8 cellular contexts compared by ENCODE assay signal in the genomic region with DNA sequence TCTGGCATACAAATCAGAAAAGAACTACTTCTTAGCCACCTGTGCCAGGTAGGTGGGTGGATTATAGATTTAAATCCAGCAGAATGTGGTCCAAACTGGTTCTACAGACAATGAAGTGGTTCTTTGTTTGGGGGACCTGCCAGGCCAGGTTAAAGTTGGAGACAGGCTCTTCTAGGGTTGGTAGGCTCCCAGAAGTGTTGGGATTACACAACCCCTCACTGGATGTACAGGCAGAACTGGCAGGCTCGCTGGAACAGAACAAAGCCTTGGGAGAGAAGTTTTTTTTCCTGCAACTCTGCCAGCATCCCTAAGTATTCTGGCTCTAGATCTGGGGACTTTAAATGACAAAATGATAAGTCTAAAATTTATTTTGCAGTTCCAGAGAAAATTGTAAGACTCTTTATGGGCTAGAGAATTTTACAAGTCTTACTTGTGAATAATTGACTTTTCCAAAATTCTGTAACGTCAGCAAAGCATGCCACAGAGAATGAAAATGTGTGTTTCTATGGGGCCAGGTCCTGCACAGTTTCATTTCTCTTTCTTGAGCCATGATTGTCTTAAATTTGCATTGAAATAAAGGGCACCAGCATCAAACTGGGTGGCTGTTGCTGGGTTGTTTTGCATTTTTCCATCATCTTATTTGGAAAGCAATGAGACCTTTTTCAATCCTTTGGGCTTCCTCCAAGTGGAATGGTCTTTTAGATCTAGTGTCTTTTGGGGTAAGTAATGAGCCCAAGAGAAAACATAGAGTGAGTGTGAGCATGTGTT.
DNase-seq lines count a peak whose midpoint lies in the region; ATAC-seq and TF ChIP-seq lines count a peak whose summit lies in the region.

No MANE protein-coding gene starts in this region.

- H3K9ac ChIP-seq in SU-DHL-6 (ENCODE audit: low read length), result peak overlapping the region; percentile 51

- H3K27me3 ChIP-seq in SU-DHL-6 (ENCODE audit: low read length), result no peaks in the 10 kb centered on the region

- peak; percentile 46 for DNase-seq in middle frontal gyrus (ENCODE audit: extremely low spot score, low spot score)
- no peak for DNase-seq in activated CD8-positive, alpha-beta memory T cell treated with anti-CD3 and anti-CD28 coated beads, Interleukin-2, amount 50 U/mL, for 4 hours
- DNase-seq in T-helper 1 cell, result no peak
- DNase-seq in NCI-H2081 (lab: John Stamatoyannopoulos, UW), result no peak
- DNase-seq in NOMO-1 treated with dmso at 0.1 percent for 144 hours (lab: John Stamatoyannopoulos, UW; ENCODE audit: unreplicated experiment), result no peak

- H4K20me1 ChIP-seq in SU-DHL-6 (ENCODE audit: low read depth, low read length), result no peaks in the 10 kb centered on the region

- H2AFZ ChIP-seq in SU-DHL-6 (ENCODE audit: low read depth, low read length, severe bottlenecking), result peak overlapping the region; percentile 29

- peak overlapping the region; percentile 96 for H3K27ac ChIP-seq in SU-DHL-6 (ENCODE audit: low read depth, low read length)

- H3K4me2 ChIP-seq in SU-DHL-6 (ENCODE audit: low read depth, low read length, poor library complexity, severe bottlenecking), result peak overlapping the region; percentile 76

- no peaks in the 10 kb centered on the region for H3K79me2 ChIP-seq in SU-DHL-6 (ENCODE audit: insufficient read depth, low read length)

- H3K9me2 ChIP-seq in SU-DHL-6 (replicated peaks; ENCODE audit: insufficient read depth, low read length), result no peaks in the 10 kb centered on the region

- H3K36me3 ChIP-seq in SU-DHL-6 (ENCODE audit: low read length), result no peaks in the 10 kb centered on the region

- ATAC-seq in GM18499 (IDR thresholded peaks at IDR 0.05; ENCODE audit: insufficient read depth, unreplicated experiment) (peak; percentile 71), HG02571 (IDR thresholded peaks at IDR 0.05; ENCODE audit: unreplicated experiment) (peak; percentile 73)

- H3K4me3 ChIP-seq in SU-DHL-6 (ENCODE audit: insufficient read depth, low read length, poor library complexity, severe bottlenecking), result peak overlapping the region; percentile 33

- peaks cover 20% of the 10 kb centered on the region for H3F3A ChIP-seq in SU-DHL-6 (ENCODE audit: insufficient read depth)

- peaks cover 13% of the 10 kb centered on the region; the same call in 1 of the 2 replicates for H3K9me3 ChIP-seq in SU-DHL-6 (ENCODE audit: insufficient read depth, low read length)

- TF ChIP-seq CTCF in SU-DHL-6 (IDR thresholded peaks at IDR 0.05; ENCODE audit: insufficient read depth, low read length, poor library complexity, severe bottlenecking), result no peak
